7 cellular contexts compared by ENCODE assay signal in the genomic region with DNA sequence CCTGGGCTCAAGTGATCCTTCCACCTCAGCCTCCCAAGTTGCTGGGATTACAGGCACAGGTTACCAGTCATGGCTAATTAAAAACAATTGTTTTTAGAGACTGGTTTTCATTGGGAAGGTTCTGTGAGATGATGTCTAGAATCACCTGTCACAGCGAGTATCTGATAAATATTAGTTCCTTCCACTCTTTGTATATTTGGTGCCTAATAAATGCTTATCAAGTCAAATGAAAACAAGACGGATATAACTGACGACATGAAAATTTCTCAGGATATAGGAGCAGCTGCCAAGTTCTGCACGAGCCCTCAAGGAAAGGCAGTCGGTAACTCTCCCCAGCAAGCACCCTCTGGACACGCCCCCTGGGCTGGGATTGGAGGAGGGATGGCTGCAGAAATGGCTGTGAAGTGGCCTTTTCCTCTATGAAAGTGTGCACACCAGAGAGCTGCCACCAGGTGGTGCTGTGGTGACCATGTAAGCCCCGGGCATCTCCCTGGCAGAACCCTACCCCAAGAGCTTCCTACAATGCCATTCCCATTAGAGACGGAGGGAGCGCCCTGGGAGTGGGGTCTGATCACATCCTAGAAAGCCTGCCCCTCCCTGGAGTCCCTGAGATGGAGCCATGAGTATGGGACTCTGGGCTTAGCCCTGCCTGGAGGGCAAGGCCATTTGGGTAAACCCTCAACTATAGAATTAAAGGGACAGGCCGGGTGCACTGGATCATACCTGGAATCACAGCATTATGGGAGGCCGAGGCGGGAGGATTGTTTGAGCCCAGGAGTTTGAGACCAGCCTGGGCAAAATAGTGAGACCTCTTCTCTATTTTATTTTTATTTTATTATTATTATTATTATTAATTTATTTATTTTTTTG. TPM values are rescaled to one million over a fixed set of nuclear protein-coding genes. Genes with fewer than 3 reads are reported as not detected.
DNase-seq lines count a peak whose midpoint lies in the region; ATAC-seq and TF ChIP-seq lines count a peak whose summit lies in the region.

No MANE protein-coding gene starts in this region.

- no peaks in the 10 kb centered on the region for H3K9me3 ChIP-seq in OCI-LY7 (ENCODE audit: low read length)
- no peaks in the 10 kb centered on the region for H3K9me3 ChIP-seq in naive thymus-derived CD4-positive, alpha-beta T cell (ENCODE audit: control insufficient read depth in 2 of 3, low read length in 3 of 3)

- peaks cover 0 to 21% (median 2%) of the 10 kb centered on the region in 5 donors for H3K36me3 Mint-ChIP-seq in naive thymus-derived CD4-positive, alpha-beta T cell

- in situ Hi-C loops in GM13977 (cut with MboI; ENCODE audit: low pct_unique_long_range_greater_than_20kb, low sequenced_read_pairs, unreplicated experiment): no loop called here

- TF ChIP-seq CTCF in GM13977 (IDR thresholded peaks at IDR 0.05; ENCODE audit: extremely low read depth, insufficient read depth, missing control alignments) (peak; percentile 82), OCI-LY7 (conservative IDR thresholded peaks at IDR 0.05; ENCODE audit: low read length) (peak; percentile 93), epithelial cell of proximal tubule (conservative IDR thresholded peaks at IDR 0.05; ENCODE audit: low read depth, low read length) (peak; percentile 95)

- CTCF ChIA-PET in OCI-LY7 (lab: Charles Lee; ENCODE audit: unreplicated experiment): no interaction called here
- CTCF ChIA-PET in naive thymus-derived CD4-positive, alpha-beta T cell (lab: Charles Lee): interaction anchor here (0.8 to 2.1 kb wide), 5 partner anchors 9 to 54 kb away, joined by 3 to 6 read pairs (median 5); no protein-coding TSS in a partner anchor

- H4K20me1 ChIP-seq in OCI-LY7 (ENCODE audit: insufficient read depth, low read length): no peaks in the 10 kb centered on the region

- H3K4me3 ChIP-seq in OCI-LY7 (ENCODE audit: low read depth, low read length, poor library complexity, severe bottlenecking) (no peak overlapping the region), epithelial cell of proximal tubule (ENCODE audit: low read depth, low read length) (no peak overlapping the region)
- H3K4me3 ChIP-seq in naive thymus-derived CD4-positive, alpha-beta T cell (ENCODE audit: low read length): no peak overlapping the region

- POLR2A ChIA-PET in OCI-LY7 (lab: Charles Lee): interaction anchor here (0.6 kb wide), 1 partner anchor 312 kb away, joined by 4 read pairs; no protein-coding TSS in a partner anchor
- POLR2A ChIA-PET in naive thymus-derived CD4-positive, alpha-beta T cell (lab: Charles Lee): interaction anchor here (0.6 kb wide), 1 partner anchor 1409 kb away, joined by 4 read pairs; no protein-coding TSS in a partner anchor

- no peaks in the 10 kb centered on the region for H3K36me3 ChIP-seq in OCI-LY7 (ENCODE audit: insufficient read depth, low read length)
- H3K36me3 ChIP-seq in naive thymus-derived CD4-positive, alpha-beta T cell (ENCODE audit: control insufficient read depth in 2 of 3, insufficient read depth in 3 of 3, low read length in 3 of 3): peaks cover 0 to 6% (median 0%) of the 10 kb centered on the region in 3 experiments

- ATAC-seq in naive thymus-derived CD4-positive, alpha-beta T cell: peak; percentile 99

- H3K27me3 Mint-ChIP-seq in naive thymus-derived CD4-positive, alpha-beta T cell: no peaks in the 10 kb centered on the region

- no peak overlapping the region for H3K27ac ChIP-seq in OCI-LY7 (ENCODE audit: low read depth, low read length, poor library complexity, severe bottlenecking)
- no peak overlapping the region for H3K27ac ChIP-seq in naive thymus-derived CD4-positive, alpha-beta T cell (ENCODE audit: low read depth, low read length)

- peaks cover 7 to 24% (median 13%) of the 10 kb centered on the region in 7 donors for H3K4me1 Mint-ChIP-seq in naive thymus-derived CD4-positive, alpha-beta T cell

- H3K79me2 ChIP-seq in OCI-LY7 (ENCODE audit: insufficient read depth, low read depth, low read length): no peaks in the 10 kb centered on the region

- BruUV-seq in OCI-LY7 (replicated peaks; lab: Mats Ljungman, UMichigan): no TSS peak

- no peak overlapping the region; the same call in 1 of the 2 replicates for H2AFZ ChIP-seq in OCI-LY7 (ENCODE audit: low read length)

- no peaks in the 10 kb centered on the region for H3K9me3 Mint-ChIP-seq in naive thymus-derived CD4-positive, alpha-beta T cell

- intact Hi-C loops in OCI-LY7 (cut with micrococcal nuclease; ENCODE audit: unreplicated experiment): loop anchor here (1.0 kb wide), 1 partner anchor 157 kb away; no protein-coding TSS in a partner anchor
- intact Hi-C loops in naive thymus-derived CD4-positive, alpha-beta T cell (cut with micrococcal nuclease): loop anchor here (1.0 to 5.0 kb wide), 3 partner anchors 53 to 777 kb away; no protein-coding TSS in a partner anchor

- no peaks in the 10 kb centered on the region for H3K9me2 ChIP-seq in OCI-LY7 (ENCODE audit: insufficient read depth, low read length)

- no peaks in the 10 kb centered on the region for H3K4me1 ChIP-seq in OCI-LY7 (ENCODE audit: insufficient read depth, low read length, poor library complexity, severe bottlenecking)
- peaks cover 0 to 9% of the 10 kb centered on the region in 2 donors for H3K4me1 ChIP-seq in naive thymus-derived CD4-positive, alpha-beta T cell (ENCODE audit: control insufficient read depth in 2 of 2, insufficient read depth in 2 of 2, low read length in 2 of 2)

- H3K27me3 ChIP-seq in naive thymus-derived CD4-positive, alpha-beta T cell (ENCODE audit: control insufficient read depth in 2 of 2, insufficient read depth in 2 of 2, low read length in 2 of 2): no peaks in the 10 kb centered on the region

- H3K4me2 ChIP-seq in OCI-LY7 (ENCODE audit: low read length): no peak overlapping the region

- H3K4me3 Mint-ChIP-seq in naive thymus-derived CD4-positive, alpha-beta T cell: no peak overlapping the region

- no peak overlapping the region for H3K27ac Mint-ChIP-seq in naive thymus-derived CD4-positive, alpha-beta T cell

- peak; percentile 80 for DNase-seq in GM13977 (ENCODE audit: low spot score)
- peak; percentile 42 for DNase-seq in KG1 (lab: John Stamatoyannopoulos, UW)
- DNase-seq in OCI-LY7 (ENCODE audit: low spot score): peak; percentile 88
- DNase-seq in activated CD8-positive, alpha-beta memory T cell treated with anti-CD3 and anti-CD28 coated beads, Interleukin-2, amount 50 U/mL, for 4 hours: peak; percentile 80
- no peak for DNase-seq in epithelial cell of proximal tubule (ENCODE audit: low read depth)
- DNase-seq in naive thymus-derived CD4-positive, alpha-beta T cell: peak; percentile 55 to 83 (median 69)
- DNase-seq in stimulated activated CD8-positive, alpha-beta memory T cell treated with anti-CD3 and anti-CD28 coated beads, Interleukin-7, amount 100 ng/mL, for 48 hours (ENCODE audit: extremely low read depth in 1 of 2, low read depth in 1 of 2): peak; percentile 70 to 89

RNA-seq across cellular contexts. Expression of gene HTR6, which starts 50.9 kb away (rescaled TPM):
- total RNA-seq in OCI-LY7 (2014; rRNA removed; shearing (Covaris generic)): not detected in 2 replicates
- total RNA-seq in OCI-LY7 (2022) (not detected in 2 replicates), epithelial cell of proximal tubule (not detected in 2 replicates)
- under 1 TPM in 2 of 5 experiments, not detected in 3; 0.40 to 0.54 TPM for total RNA-seq in naive thymus-derived CD4-positive, alpha-beta T cell
- under 1 TPM; 0.13 to 0.92 TPM for polyA plus RNA-seq in naive thymus-derived CD4-positive, alpha-beta T cell
